In the genomic region with DNA sequence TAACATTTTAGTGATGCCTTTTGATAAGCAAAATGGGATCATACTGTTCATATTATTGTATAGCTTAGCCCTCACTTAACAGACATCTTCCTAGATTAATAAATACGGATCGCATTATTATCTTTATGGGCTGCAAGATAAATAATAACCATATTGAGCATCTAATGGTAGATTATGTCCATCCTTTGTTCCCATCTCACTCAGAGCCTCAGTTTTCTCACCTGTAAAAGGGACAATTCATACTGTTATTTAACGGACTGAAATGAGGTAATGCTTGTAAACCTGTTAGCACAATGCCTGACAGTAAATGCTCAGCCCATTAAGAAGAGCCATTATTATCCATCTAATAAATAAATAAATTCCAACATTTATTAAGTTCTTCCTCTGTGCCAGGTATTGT, we compare ENCODE assay signal across 1 cellular context.
TF ChIP-seq lines count a peak whose summit lies in the region.

No MANE protein-coding gene starts in this region.

TF ChIP-seq in HCT116, 20 proteins besides CTCF, POLR2A, EP300 and RAD21:
- no peak for TF ChIP-seq ZFX (IDR thresholded peaks at IDR 0.05)
- TF ChIP-seq CBX3 (IDR thresholded peaks at IDR 0.05; ENCODE audit: low read depth): no peak
- no peak for TF ChIP-seq EZH2 (IDR thresholded peaks at IDR 0.05)
- TF ChIP-seq SIN3A (IDR thresholded peaks at IDR 0.05; ENCODE audit: low read depth): no peak
- TF ChIP-seq ZNF274 (IDR thresholded peaks at IDR 0.05; ENCODE audit: low read depth, low read length): no peak
- TF ChIP-seq, protein P1, sequence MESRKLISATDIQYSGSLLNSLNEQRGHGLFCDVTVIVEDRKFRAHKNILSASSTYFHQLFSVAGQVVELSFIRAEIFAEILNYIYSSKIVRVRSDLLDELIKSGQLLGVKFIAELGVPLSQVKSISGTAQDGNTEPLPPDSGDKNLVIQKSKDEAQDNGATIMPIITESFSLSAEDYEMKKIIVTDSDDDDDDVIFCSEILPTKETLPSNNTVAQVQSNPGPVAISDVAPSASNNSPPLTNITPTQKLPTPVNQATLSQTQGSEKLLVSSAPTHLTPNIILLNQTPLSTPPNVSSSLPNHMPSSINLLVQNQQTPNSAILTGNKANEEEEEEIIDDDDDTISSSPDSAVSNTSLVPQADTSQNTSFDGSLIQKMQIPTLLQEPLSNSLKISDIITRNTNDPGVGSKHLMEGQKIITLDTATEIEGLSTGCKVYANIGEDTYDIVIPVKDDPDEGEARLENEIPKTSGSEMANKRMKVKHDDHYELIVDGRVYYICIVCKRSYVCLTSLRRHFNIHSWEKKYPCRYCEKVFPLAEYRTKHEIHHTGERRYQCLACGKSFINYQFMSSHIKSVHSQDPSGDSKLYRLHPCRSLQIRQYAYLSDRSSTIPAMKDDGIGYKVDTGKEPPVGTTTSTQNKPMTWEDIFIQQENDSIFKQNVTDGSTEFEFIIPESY (IDR thresholded peaks at IDR 0.05; ENCODE audit: extremely low read depth, insufficient replicate concordance, low read length): no peak
- TF ChIP-seq POLR2AphosphoS5 (IDR thresholded peaks at IDR 0.05; ENCODE audit: low read depth, low read length): no peak
- no peak for TF ChIP-seq ELF1 (IDR thresholded peaks at IDR 0.05; ENCODE audit: borderline replicate concordance, low read depth)
- no peak for TF ChIP-seq FOSL1 (IDR thresholded peaks at IDR 0.05; ENCODE audit: low read depth)
- TF ChIP-seq SRF (IDR thresholded peaks at IDR 0.05; ENCODE audit: low read depth): no peak
- TF ChIP-seq EZH2phosphoT487 (IDR thresholded peaks at IDR 0.05; ENCODE audit: borderline replicate concordance): no peak
- TF ChIP-seq, protein P2, sequence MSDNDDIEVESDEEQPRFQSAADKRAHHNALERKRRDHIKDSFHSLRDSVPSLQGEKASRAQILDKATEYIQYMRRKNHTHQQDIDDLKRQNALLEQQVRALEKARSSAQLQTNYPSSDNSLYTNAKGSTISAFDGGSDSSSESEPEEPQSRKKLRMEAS (IDR thresholded peaks at IDR 0.05): no peak
- no peak for TF ChIP-seq CEBPB (IDR thresholded peaks at IDR 0.05; ENCODE audit: low read depth)
- no peak for TF ChIP-seq YY1 (IDR thresholded peaks at IDR 0.05; ENCODE audit: extremely low read depth, insufficient replicate concordance, low read depth, low read length)
- no peak for TF ChIP-seq TCF7L2 (IDR thresholded peaks at IDR 0.05; ENCODE audit: borderline replicate concordance, extremely low read depth, insufficient read depth, insufficient read length)
- TF ChIP-seq REST (IDR thresholded peaks at IDR 0.05; ENCODE audit: low read depth): no peak
